Comparison of ENCODE assay signal across 16 cellular contexts in the genomic region with DNA sequence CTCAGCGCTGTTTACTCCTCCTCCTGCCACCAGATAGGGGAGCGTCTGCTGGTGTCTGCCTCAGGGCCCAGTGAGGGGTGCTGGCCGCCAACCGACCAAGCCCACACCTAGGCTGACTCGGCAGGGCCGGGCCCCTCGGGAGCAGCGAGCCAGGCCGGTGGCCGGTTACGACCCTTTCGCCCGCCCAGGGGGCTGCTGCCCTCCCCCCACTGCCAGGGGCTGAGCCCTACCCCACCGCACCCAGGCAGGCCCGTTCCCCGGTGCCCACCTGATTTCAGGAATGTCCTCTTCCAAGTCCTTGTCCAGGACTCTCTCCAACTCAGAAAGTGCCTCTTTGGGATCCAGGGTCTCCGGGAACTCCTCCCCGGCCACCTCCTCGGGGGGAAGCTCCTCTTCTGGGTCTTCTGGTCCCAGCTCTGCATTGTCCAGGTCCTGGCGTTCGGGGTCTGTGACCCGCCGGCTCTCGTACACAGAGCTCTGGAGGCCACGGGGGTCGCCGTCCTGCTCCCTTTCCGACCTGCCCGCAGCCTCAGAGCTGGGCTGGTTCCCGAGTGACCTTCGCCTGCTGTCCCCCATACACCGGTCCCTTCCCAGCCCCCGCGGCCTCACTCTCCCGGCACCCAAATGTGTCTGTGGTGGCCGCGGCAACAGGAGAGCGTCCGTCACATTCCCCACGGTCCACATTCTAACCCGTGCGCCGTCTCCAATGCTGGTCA. TPM values are rescaled to one million over a fixed set of nuclear protein-coding genes. Genes with fewer than 3 reads are reported as not detected.
"Had no signal": no experiment of that assay in that cellular context is flagged by ENCODE, and none has a peak within 500 bp of the region (broad histone marks: within the 10 kb centered on the region; RNA-seq: fewer than 3 reads in every experiment).

No MANE protein-coding gene starts in this region.

- H3K36me3 Mint-ChIP-seq: naive thymus-derived CD4-positive, alpha-beta T cell; neural progenitor cell had no signal

- H3K27ac Mint-ChIP-seq: activated naive CD4-positive, alpha-beta T cell treated with anti-CD3 and anti-CD28 coated beads for 36 hours; activated T-helper 2 cell treated with anti-CD3 and anti-CD28 coated beads, Interferon-gamma antibody, Interleukin-2, Interleukin-4, amounts not matched to agents 10 μg/mL and 5 μg/mL and 100 μg/mL, durations not matched to agents 14 hours and 24 hours and 36 hours; naive thymus-derived CD4-positive, alpha-beta T cell; neural progenitor cell had no signal

- H3K9me3 Mint-ChIP-seq: activated naive CD4-positive, alpha-beta T cell treated with anti-CD3 and anti-CD28 coated beads for 36 hours; activated T-cell treated with anti-CD3 and anti-CD28 coated beads, Interleukin-2, amount 50 U/mL, for 4 hours; activated T-helper 2 cell treated with anti-CD3 and anti-CD28 coated beads, Interferon-gamma antibody, Interleukin-2, Interleukin-4, amounts not matched to agents 10 μg/mL and 5 μg/mL and 100 μg/mL, durations not matched to agents 14 hours and 24 hours and 36 hours had no signal

- DNase-seq: activated CD4-positive, alpha-beta T cell treated with anti-CD3 and anti-CD28 coated beads, Interleukin-2, amount 50 U/mL, for 48 hours; activated CD8-positive, alpha-beta memory T cell treated with anti-CD3 and anti-CD28 coated beads, Interleukin-2, amount 50 U/mL, for 48 hours; activated naive CD4-positive, alpha-beta T cell treated with anti-CD3 and anti-CD28 coated beads for 36 hours; activated T-cell treated with anti-CD3 and anti-CD28 coated beads, Interleukin-2, amount 50 U/mL, for 4 hours; cerebellar nuclear complex; lower lobe of right lung; naive thymus-derived CD4-positive, alpha-beta T cell; stimulated activated CD4-positive, alpha-beta T cell treated with anti-CD3 and anti-CD28 coated beads, Interleukin-12 subunit alpha, Interleukin-12 subunit beta, amount 100 ng/mL, for 4 hours; stimulated activated CD4-positive, alpha-beta T cell treated with anti-CD3 and anti-CD28 coated beads, Interleukin-4, amount 100 ng/mL, for 4 hours; stimulated activated naive CD8-positive, alpha-beta T cell treated with anti-CD3 and anti-CD28 coated beads, Interleukin-15, Interleukin-2, amounts not matched to agents 100 U/mL and 50 U/mL, for 24 hours; T-helper 1 cell had no signal

- ATAC-seq: activated T-cell treated with anti-CD3 and anti-CD28 coated beads, Interleukin-2, amount 50 U/mL, for 4 hours; heart left ventricle; lower lobe of right lung; naive thymus-derived CD4-positive, alpha-beta T cell; stimulated activated naive CD8-positive, alpha-beta T cell treated with anti-CD3 and anti-CD28 coated beads, Interleukin-15, Interleukin-2, amounts not matched to agents 100 U/mL and 50 U/mL, for 24 hours had no signal

- H3K4me3 Mint-ChIP-seq: activated naive CD4-positive, alpha-beta T cell treated with anti-CD3 and anti-CD28 coated beads for 36 hours; activated T-cell treated with anti-CD3 and anti-CD28 coated beads, Interleukin-2, amount 50 U/mL, for 4 hours; naive thymus-derived CD4-positive, alpha-beta T cell; neural progenitor cell had no signal

RNA-seq across cellular contexts. Expression of gene C2CD4C, which starts 33.4 kb away (rescaled TPM):
- total RNA-seq: activated CD8-positive, alpha-beta memory T cell treated with anti-CD3 and anti-CD28 coated beads for 36 hours; fibroblast of villous mesenchyme; naive thymus-derived CD4-positive, alpha-beta T cell had no signal
- polyA plus RNA-seq: naive thymus-derived CD4-positive, alpha-beta T cell had no signal
